14 cellular contexts compared by ENCODE assay signal in the genomic region with DNA sequence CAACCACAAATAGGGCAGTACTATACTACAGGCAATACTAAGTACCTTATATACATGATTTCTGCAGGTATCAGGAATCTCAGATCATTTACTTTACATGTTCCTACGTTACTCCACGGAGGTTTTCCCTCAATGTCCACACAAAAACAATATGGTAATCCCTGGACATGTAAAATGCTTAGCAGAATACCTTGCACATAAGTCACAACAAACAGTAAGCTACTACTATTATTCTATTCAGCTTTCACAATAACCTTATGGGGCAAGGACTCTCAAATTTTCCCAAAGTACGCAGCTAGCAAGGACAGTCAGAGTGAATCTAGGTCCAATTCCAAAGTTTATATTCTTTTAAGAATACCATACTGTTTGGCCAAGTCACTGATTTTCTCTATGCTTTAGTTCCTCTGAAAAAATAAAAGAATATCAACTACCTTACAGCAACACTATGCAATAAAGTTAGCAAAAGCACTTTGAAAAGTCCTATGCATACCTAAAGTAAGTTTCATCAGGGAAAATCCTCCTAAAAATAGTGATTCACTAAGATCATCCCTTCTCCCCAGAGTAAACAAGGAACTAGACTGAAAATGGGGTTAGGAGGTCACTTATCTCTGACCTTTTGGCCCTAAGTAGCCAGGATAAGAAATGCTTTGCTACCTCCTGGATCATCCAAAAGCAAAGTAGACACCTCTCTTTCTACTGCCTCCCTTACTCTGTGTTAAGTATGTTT.
DNase-seq lines count a peak whose midpoint lies in the region; ATAC-seq, FAIRE-seq and TF ChIP-seq lines count a peak whose summit lies in the region.
"Had no signal": no experiment of that assay in that cellular context is flagged by ENCODE, and none has a peak within 500 bp of the region (broad histone marks: within the 10 kb centered on the region; RNA-seq: fewer than 3 reads in every experiment).

No MANE protein-coding gene starts in this region.

- H3K4me3 ChIP-seq in brain microvascular endothelial cell (ENCODE audit: low read depth, low read length) (no peak overlapping the region), left lung (no peak overlapping the region), transverse colon (no peak overlapping the region)

- TF ChIP-seq CTCF in brain microvascular endothelial cell (IDR thresholded peaks at IDR 0.05; ENCODE audit: low read depth, low read length, missing control alignments) (no peak), left lung (IDR thresholded peaks at IDR 0.05) (no peak), transverse colon (IDR thresholded peaks at IDR 0.05) (no peak), D721Med (IDR thresholded peaks at IDR 0.05; ENCODE audit: insufficient read depth, missing control alignments) (no peak)

- H3K27ac Mint-ChIP-seq in activated T-cell treated with anti-CD3 and anti-CD28 coated beads, Interleukin-2, amount 50 U/mL, for 24 hours, result peak overlapping the region; percentile 51

- no peaks in the 10 kb centered on the region for H3K27me3 Mint-ChIP-seq in activated T-cell treated with anti-CD3 and anti-CD28 coated beads, Interleukin-2, amount 50 U/mL, for 24 hours

- peaks cover 16% of the 10 kb centered on the region for H3K36me3 Mint-ChIP-seq in activated T-cell treated with anti-CD3 and anti-CD28 coated beads, Interleukin-2, amount 50 U/mL, for 24 hours (ENCODE audit: low read depth)

- no peaks in the 10 kb centered on the region for H3K27me3 ChIP-seq in brain microvascular endothelial cell (replicated peaks)
- no peaks in the 10 kb centered on the region for H3K27me3 ChIP-seq in left lung
- no peaks in the 10 kb centered on the region for H3K27me3 ChIP-seq in transverse colon

- FAIRE-seq in D721Med (lab: Jason Lieb, UNC), result no peak
- FAIRE-seq: GM19239, HTR-8/SVneo had no signal

- WGBS in transverse colon (ENCODE audit: low coverage in 1 of 2), 2 donors, result 92 to 93% methylated on average over 3 of the region's 3 CpGs

- intact Hi-C loops in left lung (cut with DNase I), result no loop called here
- intact Hi-C loops in transverse colon (cut with DNase I; ENCODE audit: low total_unique reads), result no loop called here

- no peaks in the 10 kb centered on the region for H3K9me3 ChIP-seq in left lung
- no peaks in the 10 kb centered on the region for H3K9me3 ChIP-seq in transverse colon

- H3K4me1 Mint-ChIP-seq in activated T-cell treated with anti-CD3 and anti-CD28 coated beads, Interleukin-2, amount 50 U/mL, for 24 hours (ENCODE audit: low read depth), result peaks cover 58% of the 10 kb centered on the region

- TF ChIP-seq POLR2A in transverse colon (IDR thresholded peaks at IDR 0.05), result no peak

- H3K36me3 ChIP-seq in brain microvascular endothelial cell (replicated peaks) (peaks cover 2% of the 10 kb centered on the region), left lung (no peaks in the 10 kb centered on the region), transverse colon (no peaks in the 10 kb centered on the region)

- H3K9me3 Mint-ChIP-seq in activated T-cell treated with anti-CD3 and anti-CD28 coated beads, Interleukin-2, amount 50 U/mL, for 24 hours, result no peaks in the 10 kb centered on the region

- DNase-seq in activated T-cell treated with anti-CD3 and anti-CD28 coated beads, Interleukin-2, amount 50 U/mL, for 24 hours, result no peak
- DNase-seq in activated T-cell treated with anti-CD3 and anti-CD28 coated beads for 4 hours, result no peak
- no peak for DNase-seq in brain microvascular endothelial cell
- no peak for DNase-seq in left lung
- no peak for DNase-seq in transverse colon
- DNase-seq in D341Med (ENCODE audit: low spot score), result no peak
- DNase-seq in D721Med (ENCODE audit: insufficient read length, low spot score), result no peak
- no peak for DNase-seq in NCI-H187 (lab: John Stamatoyannopoulos, UW)
- DNase-seq: 8988T; activated naive CD4-positive, alpha-beta T cell treated with anti-CD3 and anti-CD28 coated beads, Interleukin-2, amount 50 U/mL, for 16 hours; effector CD4-positive, alpha-beta T cell; NCI-H2081 treated with DMSO at 0.1 percent for 48 hours had no signal

- in situ Hi-C loops in brain microvascular endothelial cell (cut with HindIII; ENCODE audit: low pct_ligation_motif_present, low sequenced_read_pairs), result no loop called here
- in situ Hi-C loops in transverse colon (cut with MboI; ENCODE audit: low pct_ligation_motif_present in 1 of 4, low pct_unique_long_range_greater_than_20kb in 1 of 4, low sequenced_read_pairs in 3 of 4), result no loop called here

- no peak for ATAC-seq in left lung

- TF ChIP-seq EP300 in transverse colon (IDR thresholded peaks at IDR 0.05; ENCODE audit: low read depth), result no peak

- H3K27ac ChIP-seq in brain microvascular endothelial cell (peak overlapping the region; percentile 86), left lung (peak overlapping the region; percentile 34 to 74), transverse colon (peak overlapping the region; percentile 72 to 81 (median 74))

- H3K4me1 ChIP-seq in left lung (peaks cover 37 to 65% of the 10 kb centered on the region in 2 donors), transverse colon (peaks cover 28 to 60% (median 34%) of the 10 kb centered on the region in 4 donors)

- no peak overlapping the region for H3K4me3 Mint-ChIP-seq in activated T-cell treated with anti-CD3 and anti-CD28 coated beads, Interleukin-2, amount 50 U/mL, for 24 hours
